8 cellular contexts compared by ENCODE assay signal in genomic region chr10:133260895-133261725, GRCh38. TPM values are rescaled to one million over a fixed set of nuclear protein-coding genes. Genes with fewer than 3 reads are reported as not detected.
A peak's percentile ranks its signal among the peaks of the same experiment; 100 is the strongest.
DNase-seq lines count a peak whose midpoint lies in the region; ATAC-seq and TF ChIP-seq lines count a peak whose summit lies in the region.

No MANE protein-coding gene starts in this region.

- intact Hi-C loops in left cardiac atrium (cut with DNase I) = no loop called here

- DNase-seq in AG09309 (ENCODE audit: low read depth) (no peak), left cardiac atrium (peak; percentile 67), retinal pigment epithelial cell (ENCODE audit: low read depth) (no peak), SIG-M5 treated with dmso at 0.1 percent for 504 hours (lab: John Stamatoyannopoulos, UW; ENCODE audit: unreplicated experiment) (no peak)
- DNase-seq in activated naive CD4-positive, alpha-beta T cell treated with anti-CD3 and anti-CD28 coated beads, Interleukin-2, amount 50 U/mL, for 16 hours = peak; percentile 62

- peak; percentile 37 for ATAC-seq in GM18858 (IDR thresholded peaks at IDR 0.05; ENCODE audit: unreplicated experiment)
- peak; percentile 54 for ATAC-seq in HG03045 (IDR thresholded peaks at IDR 0.05; ENCODE audit: unreplicated experiment)
- ATAC-seq in left cardiac atrium = peak; percentile 52 to 73

- H3K4me3 ChIP-seq in AG09309 (ENCODE audit: control insufficient read depth, low read depth, low read length) (peak overlapping the region; percentile 44), retinal pigment epithelial cell (ENCODE audit: low read length) (peak overlapping the region; percentile 38)

- TF ChIP-seq POLR2A in Raji (IDR thresholded peaks at IDR 0.05; ENCODE audit: insufficient read depth, low read depth, low read length) = peak; percentile 34

- TF ChIP-seq CTCF in AG09309 (IDR thresholded peaks at IDR 0.05; ENCODE audit: control insufficient read depth, insufficient read depth, low read depth, low read length, missing control alignments) = no peak
- no peak for TF ChIP-seq CTCF in retinal pigment epithelial cell (conservative IDR thresholded peaks at IDR 0.05; ENCODE audit: low read depth, low read length)

RNA-seq across cellular contexts. Expression of gene ADAM8, which starts 15.6 kb away (rescaled TPM):
- total RNA-seq in left cardiac atrium = 1 to 10 TPM; 2.3 to 3.8 TPM

RNA-seq across cellular contexts. Expression of gene VENTX, which starts 23.5 kb away (rescaled TPM):
- 1 to 10 TPM; 1.3 TPM for total RNA-seq in left cardiac atrium

RNA-seq across cellular contexts. Expression of gene UTF1, which starts 31.1 kb away (rescaled TPM):
- total RNA-seq in left cardiac atrium = not detected

RNA-seq across cellular contexts. Expression of gene TUBGCP2, which starts 47.6 kb away (rescaled TPM):
- total RNA-seq in left cardiac atrium = 10 to 100 TPM; 33.6 to 36.6 TPM

RNA-seq across cellular contexts. Expression of gene ZNF511, which starts 47.6 kb away (rescaled TPM):
- 10 to 100 TPM; 34.3 to 44.6 TPM for total RNA-seq in left cardiac atrium

Comparison
In these comparisons a context has a peak if more than half of its experiments do, and no peak if none do; other contexts are left out.
1. DNase-seq: peak in activated naive CD4-positive, alpha-beta T cell treated with anti-CD3 and anti-CD28 coated beads, Interleukin-2, amount 50 U/mL, for 16 hours (single experiment) and left cardiac atrium (single experiment); none in AG09309 (single experiment), retinal pigment epithelial cell (single experiment) and SIG-M5 treated with dmso at 0.1 percent for 504 hours (single experiment).
2. Peak in every context shown above with its lines, with median percentiles within 50 percentile points of each other: ATAC-seq.